Comparison of ENCODE assay signal across 15 cellular contexts in the genomic region with DNA sequence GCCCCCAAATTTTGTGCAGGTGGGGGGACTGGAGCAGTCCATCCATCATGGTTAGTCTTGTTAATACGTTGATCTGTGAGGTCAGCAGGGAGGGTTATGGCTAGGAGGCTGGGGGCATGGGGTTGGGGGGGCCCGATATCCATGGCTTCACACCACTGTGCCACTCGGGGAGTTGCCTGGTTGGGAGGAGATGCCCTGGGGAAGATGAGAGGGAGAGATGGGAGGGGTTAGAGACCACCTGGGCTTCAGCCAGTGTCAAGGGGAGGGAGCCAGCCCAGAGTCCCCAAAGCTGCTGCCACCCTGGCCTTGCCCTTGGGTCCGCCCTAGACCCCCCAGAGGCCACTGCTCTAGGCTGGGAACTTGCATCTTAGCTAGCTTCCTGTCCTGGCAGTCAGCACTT. TPM values are rescaled to one million over a fixed set of nuclear protein-coding genes. Genes with fewer than 3 reads are reported as not detected.
DNase-seq lines count a peak whose midpoint lies in the region; TF ChIP-seq lines count a peak whose summit lies in the region.
"Had no signal": no experiment of that assay in that cellular context is flagged by ENCODE, and none has a peak within 500 bp of the region (broad histone marks: within the 10 kb centered on the region; RNA-seq: fewer than 3 reads in every experiment).

No MANE protein-coding gene starts in this region.

- no peak overlapping the region for H2BK5ac ChIP-seq in mesenchymal stem cell (ENCODE audit: low read depth, low read length, poor library complexity, severe bottlenecking)

- no peak overlapping the region for H3K4me3 ChIP-seq in GM23248
- no peak overlapping the region for H3K4me3 ChIP-seq in adrenal gland
- no peak overlapping the region for H3K4me3 ChIP-seq in mesenchymal stem cell (ENCODE audit: insufficient read depth in 1 of 2, low read depth in 1 of 2, low read length in 2 of 2)
- H3K4me3 ChIP-seq in stomach: no peak overlapping the region
- H3K4me3 ChIP-seq: GM23338 had no signal

- peak overlapping the region; percentile 66 for H2AK5ac ChIP-seq in mesenchymal stem cell (ENCODE audit: low read length, severe bottlenecking)

- peaks cover 11% of the 10 kb centered on the region for H3F3A ChIP-seq in GM23248 (ENCODE audit: insufficient read depth)

- peak overlapping the region; percentile 80 for H3K9ac ChIP-seq in GM23248
- H3K9ac ChIP-seq in mesenchymal stem cell (ENCODE audit: low read length): peak overlapping the region; percentile 87

- H4K8ac ChIP-seq in mesenchymal stem cell (ENCODE audit: low read length): no peak overlapping the region

- TF ChIP-seq EP300 in stomach (IDR thresholded peaks at IDR 0.05): no peak

- H2BK15ac ChIP-seq in mesenchymal stem cell (ENCODE audit: low read depth, poor library complexity, severe bottlenecking): peak overlapping the region; percentile 38

- H3K4me1 ChIP-seq in GM23248 (ENCODE audit: insufficient read depth): peaks cover 19% of the 10 kb centered on the region
- peaks cover 35 to 37% of the 10 kb centered on the region in 2 donors for H3K4me1 ChIP-seq in adrenal gland (replicated peaks in 1 of 2)
- peaks cover 48% of the 10 kb centered on the region for H3K4me1 ChIP-seq in mesenchymal stem cell (ENCODE audit: control insufficient read depth, insufficient read depth, low read depth, low read length)
- peaks cover 40 to 67% (median 60%) of the 10 kb centered on the region in 4 donors for H3K4me1 ChIP-seq in stomach

- peak overlapping the region in 1 of 2 experiments; percentile 24 for H3K4ac ChIP-seq in mesenchymal stem cell (ENCODE audit: low read depth in 1 of 2, low read length in 2 of 2)

- H3K36me3 ChIP-seq in GM23248 (ENCODE audit: low read depth) (peaks cover 3% of the 10 kb centered on the region; the same call in 1 of the 2 replicates), adrenal gland (replicated peaks in 1 of 2) (peaks cover 0 to 37% of the 10 kb centered on the region in 2 donors), mesenchymal stem cell (ENCODE audit: control insufficient read depth in 1 of 2, insufficient read depth in 2 of 2, low read depth in 1 of 2, low read length in 2 of 2) (peaks cover 46 to 63% of the 10 kb centered on the region in 2 experiments), stomach (peaks cover 38 to 48% (median 41%) of the 10 kb centered on the region in 4 donors)

- H3K27me3 Mint-ChIP-seq in T-helper 2 cell treated with Interferon-gamma antibody and Interleukin-4, amounts not matched to agents 5 μg/mL and 100 μg/mL, for 36 hours (ENCODE audit: low read depth): peaks cover 21% of the 10 kb centered on the region
- H3K27me3 Mint-ChIP-seq: progenitor cell of endocrine pancreas had no signal

- H3K9me3 ChIP-seq in GM23248 (ENCODE audit: low read depth): no peaks in the 10 kb centered on the region
- H3K9me3 ChIP-seq in adrenal gland (replicated peaks in 1 of 3): no peaks in the 10 kb centered on the region
- no peaks in the 10 kb centered on the region for H3K9me3 ChIP-seq in mesenchymal stem cell (ENCODE audit: control insufficient read depth, low read length)
- no peaks in the 10 kb centered on the region for H3K9me3 ChIP-seq in stomach

- peak overlapping the region; percentile 87 for H3K27ac ChIP-seq in GM23248
- H3K27ac ChIP-seq in adrenal gland: peak overlapping the region in 3 of 5 donors; percentile 89 to 96 (median 91)
- H3K27ac ChIP-seq in mesenchymal stem cell (ENCODE audit: low read length, poor library complexity, severe bottlenecking): no peak overlapping the region
- peak overlapping the region; percentile 7 to 88 (median 86) for H3K27ac ChIP-seq in stomach

- intact Hi-C loops in adrenal gland (cut with DNase I): no loop called here
- intact Hi-C loops in stomach (cut with DNase I; ENCODE audit: low total_unique reads): no loop called here

- H2AFZ ChIP-seq in GM23248 (no peak overlapping the region), mesenchymal stem cell (ENCODE audit: low read depth, low read length) (no peak overlapping the region)
- H2AFZ ChIP-seq: GM23338 had no signal

- no peak overlapping the region for H3K23ac ChIP-seq in mesenchymal stem cell (ENCODE audit: low read length in 2 of 2)

- peak overlapping the region in 1 of 2 experiments; percentile 79 for H3K18ac ChIP-seq in mesenchymal stem cell (ENCODE audit: low read depth in 1 of 2, low read length in 2 of 2)

- H3K9me2 ChIP-seq in GM23248 (ENCODE audit: insufficient read depth): no peaks in the 10 kb centered on the region

- peaks cover 48% of the 10 kb centered on the region for H3K79me1 ChIP-seq in mesenchymal stem cell (replicated peaks; ENCODE audit: low read length, poor library complexity, severe bottlenecking)

- DNase-seq in GM23248 (no peak), adrenal gland (peak in 1 of 7 donors; percentile 29), mesenchymal stem cell (no peak), stomach (no peak), T1000 (lab: John Stamatoyannopoulos, UW) (no peak), NCI-H1105 (lab: John Stamatoyannopoulos, UW) (no peak), OCI-M1 (lab: John Stamatoyannopoulos, UW) (no peak)
- no peak for DNase-seq in T-helper 2 cell treated with Interferon-gamma antibody and Interleukin-4, amounts not matched to agents 5 μg/mL and 100 μg/mL, for 36 hours (ENCODE audit: low spot score)
- DNase-seq: activated gamma-delta T cell; immature natural killer cell; stimulated activated CD4-positive, alpha-beta T cell treated with anti-CD3 and anti-CD28 coated beads, Interleukin-2, amount 100 ng/mL, for 48 hours had no signal

- no peak for TF ChIP-seq POLR2A in adrenal gland (IDR thresholded peaks at IDR 0.05)
- no peak for TF ChIP-seq POLR2A in stomach (IDR thresholded peaks at IDR 0.05)

- H3K27ac Mint-ChIP-seq in T-helper 2 cell treated with Interferon-gamma antibody and Interleukin-4, amounts not matched to agents 5 μg/mL and 100 μg/mL, for 36 hours: no peak overlapping the region
- H3K27ac Mint-ChIP-seq: GM23338, immature natural killer cell, progenitor cell of endocrine pancreas had no signal

- H3K4me3 Mint-ChIP-seq in T-helper 2 cell treated with Interferon-gamma antibody and Interleukin-4, amounts not matched to agents 5 μg/mL and 100 μg/mL, for 36 hours: no peak overlapping the region
- H3K4me3 Mint-ChIP-seq: brain, GM23338, immature natural killer cell had no signal

- in situ Hi-C loops in GM23248 (cut with MboI): no loop called here

- H3K14ac ChIP-seq in mesenchymal stem cell (ENCODE audit: low read length in 2 of 2): no peak overlapping the region

- H3K4me2 ChIP-seq in GM23248 (ENCODE audit: unreplicated experiment) (peak overlapping the region; percentile 71), mesenchymal stem cell (ENCODE audit: low read length, poor library complexity, severe bottlenecking) (no peak overlapping the region)
- H3K4me2 ChIP-seq: GM23338 had no signal

- peaks cover 44% of the 10 kb centered on the region for H3K79me2 ChIP-seq in GM23248 (ENCODE audit: insufficient read depth)

- no peaks in the 10 kb centered on the region for H3K9me3 Mint-ChIP-seq in T-helper 2 cell treated with Interferon-gamma antibody and Interleukin-4, amounts not matched to agents 5 μg/mL and 100 μg/mL, for 36 hours
- H3K9me3 Mint-ChIP-seq: brain, GM23338, immature natural killer cell had no signal

- no peaks in the 10 kb centered on the region for H4K20me1 ChIP-seq in GM23248 (ENCODE audit: insufficient read depth)

- H2BK120ac ChIP-seq in mesenchymal stem cell (ENCODE audit: low read depth, low read length): peak overlapping the region; percentile 77

- H2BK12ac ChIP-seq in mesenchymal stem cell (ENCODE audit: low read length in 2 of 2): no peak overlapping the region

- TF ChIP-seq CTCF in adrenal gland (IDR thresholded peaks at IDR 0.05) (no peak), stomach (IDR thresholded peaks at IDR 0.05) (no peak)

- peak overlapping the region; percentile 46 for H4K91ac ChIP-seq in mesenchymal stem cell (ENCODE audit: low read length)

- H3K36me3 Mint-ChIP-seq in T-helper 2 cell treated with Interferon-gamma antibody and Interleukin-4, amounts not matched to agents 5 μg/mL and 100 μg/mL, for 36 hours (ENCODE audit: low read depth): peaks cover 16% of the 10 kb centered on the region

- no peaks in the 10 kb centered on the region for H3K27me3 ChIP-seq in GM23248 (replicated peaks; ENCODE audit: insufficient read depth)
- H3K27me3 ChIP-seq in adrenal gland: no peaks in the 10 kb centered on the region
- no peaks in the 10 kb centered on the region for H3K27me3 ChIP-seq in mesenchymal stem cell (ENCODE audit: control insufficient read depth in 1 of 2, insufficient read depth in 1 of 2, low read length in 2 of 2)
- peaks cover 0 to 65% (median 0%) of the 10 kb centered on the region in 3 donors for H3K27me3 ChIP-seq in stomach

- peaks cover 10% of the 10 kb centered on the region for H3K4me1 Mint-ChIP-seq in T-helper 2 cell treated with Interferon-gamma antibody and Interleukin-4, amounts not matched to agents 5 μg/mL and 100 μg/mL, for 36 hours (ENCODE audit: low read depth)

- WGBS in GM23248 (ENCODE audit: low coverage in 1 of 2, low lambda C conversion rate in 2 of 2, missing lambda C conversion rate in 2 of 2), 2 experiments: 42 to 100% methylated on average over 1 to 4 of the region's 4 CpGs
- 58 to 78% (median 72%) methylated on average over 3 to 4 of the region's 4 CpGs for WGBS in adrenal gland, 4 donors
- 88% methylated on average over 4 of the region's 4 CpGs for WGBS in mesenchymal stem cell
- 70 to 90% (median 82%) methylated on average over 2 to 4 of the region's 4 CpGs for WGBS in stomach, 5 donors

RNA-seq across cellular contexts. Expression of a gene that starts 1.8 kb away (rescaled TPM):
- 26.6 and 34.4 TPM in 2 replicates for total RNA-seq in GM23248 (2014; rRNA removed; shearing (Covaris generic))
- polyA plus RNA-seq in GM23248 (2016; fragmentation: Nextera tagmentation; extraction: Ambion mirVana) (13.0 and 15.3 TPM in 2 replicates), adrenal gland (100 to 1,000 TPM in 2 of 3 donors, 10 to 100 TPM in 1; 76.8 to 748 (median 185) TPM), stomach (10 to 100 TPM; 27.2 to 76.9 (median 56.5) TPM)
- total RNA-seq in adrenal gland (100 to 1,000 TPM in 5 of 8 donors, 10 to 100 TPM in 3; 89.1 to 197 (median 116) TPM), stomach (100 to 1,000 TPM in 2 of 5 donors, 10 to 100 TPM in 3; 53.1 to 248 (median 72.8) TPM)
- polyA plus RNA-seq in mesenchymal stem cell (2013, experiment 1 of 2): 54.2 TPM
- 51.7 TPM for polyA plus RNA-seq in mesenchymal stem cell (2013, experiment 2 of 2)

RNA-seq across cellular contexts. Expression of a gene that starts 8.5 kb away (rescaled TPM):
- 32.2 and 32.6 TPM in 2 replicates for total RNA-seq in GM23248 (2014; rRNA removed; shearing (Covaris generic))
- polyA plus RNA-seq in GM23248 (2016; fragmentation: Nextera tagmentation; extraction: Ambion mirVana) (11.5 and 14.5 TPM in 2 replicates), adrenal gland (10 to 100 TPM; 14.2 to 91.5 (median 16.7) TPM), stomach (10 to 100 TPM; 12.8 to 17.4 (median 15.9) TPM)
- total RNA-seq in adrenal gland (10 to 100 TPM; 29.2 to 59.5 (median 36.0) TPM), stomach (10 to 100 TPM in 4 of 5 donors, 1 to 10 TPM in 1; 5.3 to 52.1 (median 27.9) TPM)
- 35.9 TPM for polyA plus RNA-seq in mesenchymal stem cell (2013, experiment 1 of 2)
- 32.6 TPM for polyA plus RNA-seq in mesenchymal stem cell (2013, experiment 2 of 2)

RNA-seq across cellular contexts. Expression of a gene that starts 15.0 kb away (rescaled TPM):
- total RNA-seq in GM23248 (2014; rRNA removed; shearing (Covaris generic)): 14.4 and 16.8 TPM in 2 replicates
- polyA plus RNA-seq in GM23248 (2016; fragmentation: Nextera tagmentation; extraction: Ambion mirVana): 6.1 and 8.2 TPM in 2 replicates
- total RNA-seq in adrenal gland: 10 to 100 TPM; 12.5 to 67.6 (median 27.1) TPM
- 10 to 100 TPM in 2 of 3 donors, 1 to 10 TPM in 1; 6.2 to 69.1 (median 32.9) TPM for polyA plus RNA-seq in adrenal gland
- 16.0 TPM for polyA plus RNA-seq in mesenchymal stem cell (2013, experiment 1 of 2)
- polyA plus RNA-seq in mesenchymal stem cell (2013, experiment 2 of 2): 14.5 TPM
- 10 to 100 TPM in 4 of 5 donors, 1 to 10 TPM in 1; 4.0 to 39.1 (median 25.9) TPM for total RNA-seq in stomach
- polyA plus RNA-seq in stomach: 10 to 100 TPM; 14.4 to 23.3 (median 16.6) TPM

RNA-seq across cellular contexts. Expression of a gene that starts 31.0 kb away (rescaled TPM):
- total RNA-seq in GM23248 (2014; rRNA removed; shearing (Covaris generic)): not detected in 2 replicates
- polyA plus RNA-seq in GM23248 (2016; fragmentation: Nextera tagmentation; extraction: Ambion mirVana): not detected in 2 replicates
- total RNA-seq in adrenal gland: under 1 TPM in 2 of 8 donors, not detected in 6; 0.14 to 0.17 TPM
- under 1 TPM in 1 of 3 donors, not detected in 2; 0.24 TPM for polyA plus RNA-seq in adrenal gland
- 0.01 TPM for polyA plus RNA-seq in mesenchymal stem cell (2013, experiment 1 of 2)
- polyA plus RNA-seq in mesenchymal stem cell (2013, experiment 2 of 2): not detected
- 1 to 10 TPM in 2 of 5 donors, under 1 TPM in 1, not detected in 2; 0.37 to 5.8 (median 1.4) TPM for total RNA-seq in stomach
- not detected for polyA plus RNA-seq in stomach
- polyA plus RNA-seq: immature natural killer cell had no signal

RNA-seq across cellular contexts. Expression of a gene that starts 50.9 kb away (rescaled TPM):
- not detected in 2 replicates for total RNA-seq in GM23248 (2014; rRNA removed; shearing (Covaris generic))
- not detected in 2 replicates for polyA plus RNA-seq in GM23248 (2016; fragmentation: Nextera tagmentation; extraction: Ambion mirVana)
- total RNA-seq in adrenal gland: not detected
- under 1 TPM in 2 of 3 donors, not detected in 1; 0.03 to 0.05 TPM for polyA plus RNA-seq in adrenal gland
- polyA plus RNA-seq in mesenchymal stem cell (2013, experiment 1 of 2): not detected
- not detected for polyA plus RNA-seq in mesenchymal stem cell (2013, experiment 2 of 2)
- total RNA-seq in stomach: not detected
- polyA plus RNA-seq in stomach: not detected
- total RNA-seq: mononuclear cell, progenitor cell of endocrine pancreas had no signal
- polyA plus RNA-seq: immature natural killer cell had no signal
